Comparison of ENCODE assay signal across 14 cellular contexts in the genomic region with DNA sequence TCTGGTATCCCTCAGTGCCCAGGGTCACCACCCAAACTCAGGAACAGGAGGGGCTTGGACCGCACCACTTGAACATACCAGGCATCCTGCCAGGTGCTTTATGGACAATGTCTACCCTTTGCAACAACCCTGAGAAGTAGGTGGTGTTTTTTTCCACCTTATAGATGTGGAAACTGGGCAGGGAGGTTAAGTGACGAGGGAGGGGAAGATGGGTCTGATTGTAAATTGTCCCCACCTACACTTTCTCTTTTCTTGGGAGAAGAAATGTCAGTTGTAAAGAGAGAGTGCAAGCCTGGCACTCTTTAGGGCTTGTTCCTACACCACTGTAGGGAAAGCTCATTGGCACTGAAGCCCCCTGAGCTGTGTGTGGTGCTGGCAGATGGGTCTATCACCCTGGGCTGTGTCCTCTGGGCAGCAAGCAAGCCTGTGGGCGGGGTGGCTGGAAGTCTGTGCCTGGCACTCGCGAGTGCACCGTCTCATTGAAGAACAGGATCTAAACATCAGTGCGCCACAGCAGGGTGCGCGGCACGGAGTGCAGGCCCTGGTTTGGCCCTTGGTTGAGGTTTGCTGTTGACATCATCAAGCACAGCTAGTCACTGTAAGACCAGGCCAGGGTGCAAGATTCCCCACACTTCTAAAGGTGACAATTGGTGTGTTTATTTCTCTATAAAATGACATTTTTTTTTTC. TPM values are rescaled to one million over a fixed set of nuclear protein-coding genes. Genes with fewer than 3 reads are reported as not detected.
DNase-seq lines count a peak whose midpoint lies in the region; ATAC-seq lines count a peak whose summit lies in the region.
"Had no signal": no experiment of that assay in that cellular context is flagged by ENCODE, and none has a peak within 500 bp of the region (broad histone marks: within the 10 kb centered on the region; RNA-seq: fewer than 3 reads in every experiment).

No MANE protein-coding gene starts in this region.

- no peak overlapping the region for H2AK5ac ChIP-seq in mesenchymal stem cell (ENCODE audit: low read length, severe bottlenecking)

- DNase-seq in stimulated activated naive CD4-positive, alpha-beta T cell treated with Interleukin-2 at 50 U/mL for 16 hours (lab: John Stamatoyannopoulos, UW), result peak; percentile 30
- DNase-seq in stimulated activated naive CD4-positive, alpha-beta T cell (lab: John Stamatoyannopoulos, UW), result no peak
- peak; percentile 64 to 71 for DNase-seq in activated CD4-positive, alpha-beta T cell treated with anti-CD3 and anti-CD28 coated beads, Interleukin-2, amount 50 U/mL, for 48 hours
- DNase-seq in mesenchymal stem cell (no peak), SW480 (ENCODE audit: low spot score) (no peak), NCI-H2227 (lab: John Stamatoyannopoulos, UW; ENCODE audit: unreplicated experiment) (no peak)
- DNase-seq: BE2C, colonic mucosa, mesendoderm, NCI-H2107, SK-N-SH had no signal

- no peak overlapping the region for H3K4ac ChIP-seq in mesenchymal stem cell (ENCODE audit: low read depth in 1 of 2, low read length in 2 of 2)

- no peaks in the 10 kb centered on the region for H3K27me3 ChIP-seq in mesenchymal stem cell (ENCODE audit: control insufficient read depth in 1 of 2, insufficient read depth in 1 of 2, low read length in 2 of 2)
- H3K27me3 ChIP-seq: adrenal gland, BE2C, colonic mucosa had no signal

- no peaks in the 10 kb centered on the region for H3K36me3 ChIP-seq in mesenchymal stem cell (ENCODE audit: control insufficient read depth in 1 of 2, insufficient read depth in 2 of 2, low read depth in 1 of 2, low read length in 2 of 2)
- H3K36me3 ChIP-seq: adrenal gland, BE2C, colonic mucosa had no signal

- H3K4me2 ChIP-seq in mesenchymal stem cell (ENCODE audit: low read length, poor library complexity, severe bottlenecking), result no peak overlapping the region
- H3K4me2 ChIP-seq: SK-N-SH had no signal

- no peak overlapping the region for H2BK5ac ChIP-seq in mesenchymal stem cell (ENCODE audit: low read depth, low read length, poor library complexity, severe bottlenecking)

- H3K9ac ChIP-seq in mesenchymal stem cell (ENCODE audit: low read length), result no peak overlapping the region
- H3K9ac ChIP-seq: SK-N-SH had no signal

- ATAC-seq in HG03039 (IDR thresholded peaks at IDR 0.05; ENCODE audit: unreplicated experiment) (no peak), GM21526 (IDR thresholded peaks at IDR 0.05; ENCODE audit: low FRiP score, unreplicated experiment) (no peak)

- H2AFZ ChIP-seq in mesenchymal stem cell (ENCODE audit: low read depth, low read length), result no peak overlapping the region

- peak overlapping the region; percentile 38 for H4K8ac ChIP-seq in mesenchymal stem cell (ENCODE audit: low read length)

- H2BK15ac ChIP-seq in mesenchymal stem cell (ENCODE audit: low read depth, poor library complexity, severe bottlenecking), result no peak overlapping the region

- no peak overlapping the region for H3K14ac ChIP-seq in mesenchymal stem cell (ENCODE audit: low read length in 2 of 2)

- H3K27ac ChIP-seq in mesenchymal stem cell (ENCODE audit: low read length, poor library complexity, severe bottlenecking), result no peak overlapping the region
- H3K27ac ChIP-seq: colonic mucosa had no signal

- no peak overlapping the region for H4K91ac ChIP-seq in mesenchymal stem cell (ENCODE audit: low read length)

- H3K18ac ChIP-seq in mesenchymal stem cell (ENCODE audit: low read depth in 1 of 2, low read length in 2 of 2), result no peak overlapping the region

- H3K4me3 ChIP-seq in mesenchymal stem cell (ENCODE audit: insufficient read depth in 1 of 2, low read depth in 1 of 2, low read length in 2 of 2), result no peak overlapping the region
- H3K4me3 ChIP-seq: adrenal gland, colonic mucosa had no signal

- no peaks in the 10 kb centered on the region for H3K79me1 ChIP-seq in mesenchymal stem cell (replicated peaks; ENCODE audit: low read length, poor library complexity, severe bottlenecking)

- no peak overlapping the region for H3K23ac ChIP-seq in mesenchymal stem cell (ENCODE audit: low read length in 2 of 2)

- WGBS in mesenchymal stem cell, result 92% methylated on average over 9 of the region's 10 CpGs

- H2BK120ac ChIP-seq in mesenchymal stem cell (ENCODE audit: low read depth, low read length), result no peak overlapping the region

- no peaks in the 10 kb centered on the region for H3K4me1 ChIP-seq in mesenchymal stem cell (ENCODE audit: control insufficient read depth, insufficient read depth, low read depth, low read length)
- H3K4me1 ChIP-seq: adrenal gland, colonic mucosa had no signal

- no peak overlapping the region for H2BK12ac ChIP-seq in mesenchymal stem cell (ENCODE audit: low read length in 2 of 2)

- peaks cover 21% of the 10 kb centered on the region for H3K9me3 ChIP-seq in mesenchymal stem cell (ENCODE audit: control insufficient read depth, low read length)
- H3K9me3 ChIP-seq: BE2C, colonic mucosa, SK-N-SH had no signal

RNA-seq across cellular contexts. Expression of a gene that starts 15.1 kb away (rescaled TPM):
- polyA plus RNA-seq in mesenchymal stem cell (2013, experiment 1 of 2), result not detected
- polyA plus RNA-seq in mesenchymal stem cell (2013, experiment 2 of 2), result not detected
- polyA plus RNA-seq: SK-N-SH had no signal

RNA-seq across cellular contexts. Expression of a gene that starts 27.4 kb away (rescaled TPM):
- polyA plus RNA-seq in mesenchymal stem cell (2013, experiment 1 of 2), result not detected
- not detected for polyA plus RNA-seq in mesenchymal stem cell (2013, experiment 2 of 2)
- polyA plus RNA-seq: SK-N-SH had no signal

RNA-seq across cellular contexts. Expression of a gene that starts 33.4 kb away (rescaled TPM):
- polyA plus RNA-seq in mesenchymal stem cell (2013, experiment 1 of 2), result 10.2 TPM
- 11.0 TPM for polyA plus RNA-seq in mesenchymal stem cell (2013, experiment 2 of 2)

Comparison
In these comparisons a context has a peak if more than half of its experiments do, and no peak if none do; other contexts are left out.
1. DNase-seq: peak in stimulated activated naive CD4-positive, alpha-beta T cell treated with Interleukin-2 at 50 U/mL for 16 hours (single experiment) and activated CD4-positive, alpha-beta T cell treated with anti-CD3 and anti-CD28 coated beads, Interleukin-2, amount 50 U/mL, for 48 hours (2 of 2); none in stimulated activated naive CD4-positive, alpha-beta T cell (0 of 6), mesenchymal stem cell (single experiment), SW480 (single experiment) and NCI-H2227 (single experiment).